In genomic region chr1:23502951-23503350, GRCh38 we compare ENCODE assay signal across 11 cellular contexts.
"Had no signal": no experiment of that assay in that cellular context is flagged by ENCODE, and none has a peak within 500 bp of the region (broad histone marks: within the 10 kb centered on the region; RNA-seq: fewer than 3 reads in every experiment).

No MANE protein-coding gene starts in this region.

- H3K4me3 ChIP-seq: GM23248, GM23338, HAP-1 had no signal

- H3K9ac ChIP-seq: GM23248 had no signal

- FAIRE-seq: H1, H54 had no signal

- H3K27ac ChIP-seq: GM23248 had no signal

- DNase-seq: GM23248, GOT3, H7, H9, HCEC 1CT, HFFc6 had no signal

- ATAC-seq: GM23338, HCT116 had no signal

- H2AFZ ChIP-seq: GM23248, GM23338 had no signal

- H3K4me2 ChIP-seq: GM23338 had no signal

- H3K9me3 ChIP-seq: HAP-1 had no signal
